In genomic region chrX:119410854-119411253, GRCh38 we compare ENCODE assay signal across 1 cellular context.
TF ChIP-seq lines count a peak whose summit lies in the region.

No MANE protein-coding gene starts in this region.

TF ChIP-seq in HEK293, 187 proteins besides CTCF, POLR2A, EP300 and RAD21:
- peak; percentile 71 for TF ChIP-seq PRDM10 (tag by site-specific recombination; IDR thresholded peaks at IDR 0.05)
- TF ChIP-seq ZNF266 (tag by site-specific recombination; IDR thresholded peaks at IDR 0.05; ENCODE audit: low read depth) = no peak
